ENCODE assay signal across 1 cellular context in genomic region chrX:67544871-67545771, GRCh38.
TF ChIP-seq lines count a peak whose summit lies in the region.

No MANE protein-coding gene starts in this region.

TF ChIP-seq in WTC11, 78 proteins besides CTCF, POLR2A, EP300 and RAD21 (continued from another document):
- no peak for TF ChIP-seq ZNF138 (CRISPR knock-in tag; conservative IDR thresholded peaks at IDR 0.05)
- no peak for TF ChIP-seq SMAD3 (CRISPR knock-in tag; IDR thresholded peaks at IDR 0.05; ENCODE audit: borderline replicate concordance)
- no peak for TF ChIP-seq HMGXB4 (CRISPR knock-in tag; IDR thresholded peaks at IDR 0.05)
- no peak for TF ChIP-seq FOXP4 (CRISPR knock-in tag; IDR thresholded peaks at IDR 0.05)
- no peak for TF ChIP-seq ZNF121 (CRISPR knock-in tag; IDR thresholded peaks at IDR 0.05)
- TF ChIP-seq GTF2I (CRISPR knock-in tag; conservative IDR thresholded peaks at IDR 0.05) = no peak
- no peak for TF ChIP-seq NR2C2 (CRISPR knock-in tag; IDR thresholded peaks at IDR 0.05)
- no peak for TF ChIP-seq JUN (CRISPR knock-in tag; IDR thresholded peaks at IDR 0.05)
- TF ChIP-seq ZNF671 (CRISPR knock-in tag; IDR thresholded peaks at IDR 0.05) = no peak
TF ChIP-seq in WTC11: peak in this region for 0.
